Comparison of ENCODE assay signal across 1 cellular context in genomic region chr19:1158885-1159448, GRCh38.
TF ChIP-seq lines count a peak whose summit lies in the region.

No MANE protein-coding gene starts in this region.

TF ChIP-seq in GM12878, 131 proteins besides CTCF, POLR2A, EP300 and RAD21:
- TF ChIP-seq SPI1 (IDR thresholded peaks at IDR 0.05; ENCODE audit: borderline replicate concordance, insufficient read depth, low read depth, low read length), result no peak
- no peak for TF ChIP-seq RFX5 (IDR thresholded peaks at IDR 0.05; ENCODE audit: low read depth, low read length)
- TF ChIP-seq RELB (IDR thresholded peaks at IDR 0.05; ENCODE audit: low read depth), result no peak
- no peak for TF ChIP-seq CEBPB (IDR thresholded peaks at IDR 0.05; ENCODE audit: borderline replicate concordance in 1 of 2, low read depth in 2 of 2, low read length in 2 of 2)
- no peak for TF ChIP-seq ETV6 (conservative IDR thresholded peaks at IDR 0.05 in 1 of 2, IDR thresholded peaks at IDR 0.05 in 1 of 2; ENCODE audit: borderline replicate concordance in 1 of 2, low read depth in 1 of 2)
- no peak for TF ChIP-seq PAX5 (IDR thresholded peaks at IDR 0.05; ENCODE audit: borderline replicate concordance, low read depth, low read length)
- TF ChIP-seq JUNB (IDR thresholded peaks at IDR 0.05), result no peak
- TF ChIP-seq GATAD2B (conservative IDR thresholded peaks at IDR 0.05; ENCODE audit: low read depth), result no peak
- TF ChIP-seq ZZZ3 (IDR thresholded peaks at IDR 0.05; ENCODE audit: control insufficient read depth, insufficient read length, low read depth), result no peak
- TF ChIP-seq ZBTB4 (CRISPR knock-in tag; IDR thresholded peaks at IDR 0.05), result no peak
- no peak for TF ChIP-seq FOXK2 (IDR thresholded peaks at IDR 0.05)
- no peak for TF ChIP-seq ELK1 (IDR thresholded peaks at IDR 0.05; ENCODE audit: low read depth, low read length)
- TF ChIP-seq USF1 (IDR thresholded peaks at IDR 0.05; ENCODE audit: borderline replicate concordance, extremely low read length, insufficient read depth, low read depth, low read length), result no peak
- TF ChIP-seq YBX1 (IDR thresholded peaks at IDR 0.05), result no peak
- TF ChIP-seq BRCA1 (IDR thresholded peaks at IDR 0.05; ENCODE audit: low read depth, low read length), result no peak
- no peak for TF ChIP-seq IKZF1 (conservative IDR thresholded peaks at IDR 0.05)
- no peak for TF ChIP-seq CREB1 (IDR thresholded peaks at IDR 0.05; ENCODE audit: low read depth)
- no peak for TF ChIP-seq IRF3 (IDR thresholded peaks at IDR 0.05)
